In the genomic region with DNA sequence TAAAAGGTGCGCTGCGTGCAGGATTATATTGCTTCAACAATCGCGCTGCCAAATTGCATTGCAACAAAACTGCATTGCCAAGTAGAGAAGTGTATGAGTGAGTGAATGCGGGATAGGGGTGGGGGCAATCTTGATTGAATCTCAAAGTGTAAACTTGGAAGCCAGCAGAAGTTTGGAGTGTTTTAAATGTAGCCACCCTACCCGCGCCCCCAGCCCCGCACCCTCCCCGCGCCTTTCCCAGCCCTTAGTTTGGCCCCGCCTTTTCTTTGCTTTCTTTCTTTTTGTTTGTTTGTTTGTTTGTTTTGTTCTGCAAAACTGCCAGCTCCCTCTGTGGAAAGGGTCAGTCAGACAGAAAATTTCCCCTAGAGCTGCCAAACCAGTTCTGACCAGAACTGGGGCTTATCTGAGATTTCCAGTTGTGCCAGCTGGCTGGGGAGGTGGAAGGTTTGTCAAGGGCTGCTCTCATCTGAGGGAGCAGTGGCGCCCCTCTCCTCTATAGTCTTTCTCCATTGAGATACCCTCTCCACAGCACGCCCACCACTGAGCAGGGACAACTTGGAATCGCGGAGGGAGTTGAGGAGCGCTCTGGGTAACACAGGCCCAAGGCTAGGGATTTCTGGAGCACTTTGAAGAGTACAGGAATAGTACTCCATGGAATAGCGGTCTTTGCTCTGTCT, we compare ENCODE assay signal across 8 cellular contexts. TPM values are rescaled to one million over a fixed set of nuclear protein-coding genes. Genes with fewer than 3 reads are reported as not detected.
DNase-seq lines count a peak whose midpoint lies in the region; ATAC-seq and TF ChIP-seq lines count a peak whose summit lies in the region.

No MANE protein-coding gene starts in this region.

- WGBS in prostate gland, result 7% methylated on average over 17 of the region's 17 CpGs

- H3K27ac ChIP-seq in DOHH2 (ENCODE audit: low read depth, low read length), result no peak overlapping the region
- H3K27ac ChIP-seq in prostate gland, result no peak overlapping the region

- H3K27me3 ChIP-seq in DOHH2 (ENCODE audit: control insufficient read depth, low read length) (peaks cover 28% of the 10 kb centered on the region), prostate gland (replicated peaks; ENCODE audit: insufficient read depth) (no peaks in the 10 kb centered on the region)

- no peaks in the 10 kb centered on the region for H3K79me2 ChIP-seq in DOHH2 (ENCODE audit: control insufficient read depth, low read length)

- H3K4me1 ChIP-seq in DOHH2 (ENCODE audit: control insufficient read depth, low read length), result peaks cover 11% of the 10 kb centered on the region
- peaks cover 4% of the 10 kb centered on the region for H3K4me1 ChIP-seq in prostate gland (replicated peaks)

- DNase-seq in OCI-M1 (lab: John Stamatoyannopoulos, UW) (peak; percentile 1), Right ventricle myocardium superior (no peak), prostate gland (ENCODE audit: low spot score) (peak; percentile 18), NCI-H2107 (lab: John Stamatoyannopoulos, UW) (no peak)

- no peaks in the 10 kb centered on the region for H4K20me1 ChIP-seq in DOHH2 (ENCODE audit: control insufficient read depth, insufficient read depth, low read depth, low read length)

- TF ChIP-seq POLR2A in prostate gland (IDR thresholded peaks at IDR 0.05), result no peak

- intact Hi-C loops in Right ventricle myocardium superior (cut with DNase I) (no loop called here), prostate gland (cut with DNase I) (no loop called here)

- H3K4me2 ChIP-seq in DOHH2 (ENCODE audit: low read length), result peak overlapping the region; percentile 64

- H3K36me3 ChIP-seq in DOHH2 (ENCODE audit: control insufficient read depth, low read length) (no peaks in the 10 kb centered on the region), prostate gland (no peaks in the 10 kb centered on the region)

- H3K9me3 ChIP-seq in DOHH2 (ENCODE audit: control insufficient read depth, insufficient read depth, low read length) (no peaks in the 10 kb centered on the region), prostate gland (no peaks in the 10 kb centered on the region)

- no peaks in the 10 kb centered on the region for H3F3A ChIP-seq in DOHH2 (ENCODE audit: control insufficient read depth, insufficient read depth)

- H3K4me3 ChIP-seq in DOHH2 (ENCODE audit: low read length) (peak overlapping the region; percentile 71), prostate gland (peak overlapping the region; percentile 46 to 61)

- TF ChIP-seq CTCF in DOHH2 (IDR thresholded peaks at IDR 0.05; ENCODE audit: low read depth, low read length, poor library complexity, severe bottlenecking) (no peak), prostate gland (IDR thresholded peaks at IDR 0.05) (no peak)

- H3K9me2 ChIP-seq in DOHH2 (replicated peaks; ENCODE audit: control insufficient read depth, low read length), result no peaks in the 10 kb centered on the region

- peak; percentile 40 for ATAC-seq in Right ventricle myocardium superior (ENCODE audit: poor library complexity)
- ATAC-seq in GM18907 (IDR thresholded peaks at IDR 0.05; ENCODE audit: unreplicated experiment), result no peak
- ATAC-seq in GM18867 (IDR thresholded peaks at IDR 0.05; ENCODE audit: unreplicated experiment), result no peak
- ATAC-seq in HG03521 (IDR thresholded peaks at IDR 0.05; ENCODE audit: unreplicated experiment), result no peak

RNA-seq across cellular contexts. Expression of a gene that starts 0.7 kb away (rescaled TPM):
- total RNA-seq in Right ventricle myocardium superior (5.0 TPM), prostate gland (1 to 10 TPM; 4.9 to 5.2 TPM)

Comparison
In these comparisons a context has a peak if more than half of its experiments do, and no peak if none do; other contexts are left out.
1. DNase-seq: peak in OCI-M1 (single experiment) and prostate gland (single experiment); none in Right ventricle myocardium superior (single experiment) and NCI-H2107 (single experiment).